Comparison of ENCODE assay signal across 24 cellular contexts in the genomic region with DNA sequence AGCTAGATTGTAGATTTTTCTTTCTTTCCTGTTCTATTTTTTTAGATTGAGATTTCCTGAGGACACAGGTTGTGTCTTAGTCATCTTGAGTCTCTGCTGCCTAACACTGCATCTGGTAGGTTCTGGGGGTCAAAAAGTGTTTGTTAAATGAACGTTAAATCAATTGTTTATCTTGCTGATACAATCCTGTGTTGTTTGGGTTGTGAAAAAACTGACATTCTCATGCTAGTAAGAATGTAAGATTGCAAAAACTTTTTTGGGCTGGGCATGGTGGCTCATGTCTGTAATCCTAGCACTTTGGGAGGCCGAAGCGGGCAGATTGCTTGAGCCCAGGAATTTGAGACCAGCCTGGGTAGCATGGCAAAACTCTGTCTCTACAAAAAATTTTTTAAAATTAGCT. TPM values are rescaled to one million over a fixed set of nuclear protein-coding genes. Genes with fewer than 3 reads are reported as not detected.
DNase-seq lines count a peak whose midpoint lies in the region; ATAC-seq, FAIRE-seq and TF ChIP-seq lines count a peak whose summit lies in the region.
"Had no signal": no experiment of that assay in that cellular context is flagged by ENCODE, and none has a peak within 500 bp of the region (broad histone marks: within the 10 kb centered on the region; RNA-seq: fewer than 3 reads in every experiment).

No MANE protein-coding gene starts in this region.

- H3K36me3 ChIP-seq in bronchial epithelial cell (ENCODE audit: control insufficient read depth, insufficient read depth, low read length): no peaks in the 10 kb centered on the region
- H3K36me3 ChIP-seq in suprapubic skin: peaks cover 17% of the 10 kb centered on the region
- peaks cover 0 to 4% of the 10 kb centered on the region in 2 donors for H3K36me3 ChIP-seq in kidney (ENCODE audit: control insufficient read depth in 1 of 2, insufficient read depth in 2 of 2, low read length in 2 of 2)

- TF ChIP-seq CTCF in RWPE1 (conservative IDR thresholded peaks at IDR 0.05; ENCODE audit: low read depth) (no peak), bronchial epithelial cell (IDR thresholded peaks at IDR 0.05; ENCODE audit: insufficient read depth, low read length, severe bottlenecking) (no peak), suprapubic skin (IDR thresholded peaks at IDR 0.05) (no peak), omental fat pad (IDR thresholded peaks at IDR 0.05) (no peak), kidney (IDR thresholded peaks at IDR 0.05; ENCODE audit: borderline replicate concordance, extremely low read depth, insufficient read depth) (no peak)

- intact Hi-C loops in kidney (cut with DNase I): no loop called here

- TF ChIP-seq POLR2A in suprapubic skin (IDR thresholded peaks at IDR 0.05): no peak

- no peak overlapping the region for H3K4me3 ChIP-seq in bronchial epithelial cell (ENCODE audit: low read depth, low read length)
- peak overlapping the region; percentile 43 for H3K4me3 ChIP-seq in suprapubic skin
- H3K4me3 ChIP-seq in kidney (ENCODE audit: low read length in 2 of 2): no peak overlapping the region
- H3K4me3 ChIP-seq: A549, MG63, Peyer's patch had no signal

- CTCF ChIA-PET in RWPE1 (lab: Yijun Ruan, JAX): interaction anchor here (0.5 to 0.7 kb wide), 2 partner anchors 61 to 245 kb away, joined by 3 read pairs; no protein-coding TSS in a partner anchor

- ATAC-seq in omental fat pad (ENCODE audit: low FRiP score): no peak
- ATAC-seq: A549, Right ventricle myocardium inferior had no signal

- H3K4me1 ChIP-seq in suprapubic skin (peaks cover 12% of the 10 kb centered on the region), kidney (ENCODE audit: control insufficient read depth in 1 of 2, insufficient read depth in 1 of 2, low read depth in 1 of 2, low read length in 2 of 2) (no peaks in the 10 kb centered on the region)
- H3K4me1 ChIP-seq: A549, Peyer's patch had no signal

- FAIRE-seq in bronchial epithelial cell (lab: Jason Lieb, UNC): no peak
- FAIRE-seq in kidney (lab: Jason Lieb, UNC): no peak
- FAIRE-seq in urothelium cell line (lab: Jason Lieb, UNC): no peak
- FAIRE-seq: A549, D721Med, GM18507, GM19239, H1 had no signal

- peak overlapping the region; percentile 51 for H3K27ac ChIP-seq in RWPE1
- no peak overlapping the region for H3K27ac ChIP-seq in suprapubic skin
- H3K27ac ChIP-seq in kidney (ENCODE audit: low read depth in 2 of 2, low read length in 2 of 2): no peak overlapping the region
- H3K27ac ChIP-seq: A549, Peyer's patch had no signal

- WGBS in suprapubic skin: 83% methylated on average over 3 of the region's 3 CpGs

- no peak for DNase-seq in RWPE1 (ENCODE audit: low spot score)
- peak; percentile 57 for DNase-seq in bronchial epithelial cell (ENCODE audit: low read depth)
- DNase-seq in fibroblast of gingiva (ENCODE audit: low read depth): peak; percentile 69
- no peak for DNase-seq in suprapubic skin (ENCODE audit: low spot score in 2 of 2)
- DNase-seq in omental fat pad (ENCODE audit: low spot score): no peak
- no peak for DNase-seq in kidney
- no peak for DNase-seq in urothelium cell line (ENCODE audit: low spot score)
- DNase-seq: DMS53, GDM1, Kasumi-1, MG63, NCI-H1417, NCI-H1694 treated with DMSO at 0.1 percent for 48 hours, NCI-H2081 treated with DMSO at 0.1 percent for 48 hours, NCI-H2171 treated with DMSO at 0.1 percent for 48 hours, NCI-H446, NCI-H526, Peyer's patch had no signal

- H3K9me3 ChIP-seq in suprapubic skin: no peaks in the 10 kb centered on the region
- no peaks in the 10 kb centered on the region for H3K9me3 ChIP-seq in kidney (ENCODE audit: control insufficient read depth in 1 of 2, low read length in 2 of 2)
- H3K9me3 ChIP-seq: A549, MG63, Peyer's patch had no signal

- POLR2A ChIA-PET in RWPE1 (lab: Yijun Ruan, JAX; ENCODE audit: low non-redundant PET): no interaction called here

- no peak for TF ChIP-seq EP300 in suprapubic skin (IDR thresholded peaks at IDR 0.05)

- no peak overlapping the region for H3K9ac ChIP-seq in kidney (ENCODE audit: low read length in 2 of 2)

- H3K27me3 ChIP-seq in bronchial epithelial cell (ENCODE audit: control insufficient read depth, insufficient read depth, low read length): no peaks in the 10 kb centered on the region
- no peaks in the 10 kb centered on the region for H3K27me3 ChIP-seq in suprapubic skin
- H3K27me3 ChIP-seq: MG63, Peyer's patch had no signal

RNA-seq across cellular contexts. Expression of gene CTSK, which starts 3.4 kb away (rescaled TPM):
- total RNA-seq in bronchial epithelial cell (2.4 and 3.1 TPM in 2 replicates), suprapubic skin (10 to 100 TPM; 46.3 to 98.0 (median 64.2) TPM), omental fat pad (10 to 100 TPM; 41.2 to 74.5 (median 59.6) TPM), kidney (16.8 TPM)
- polyA plus RNA-seq in kidney (ENCODE audit: insufficient read depth, low read depth, low replicate concordance): 11.6 TPM

RNA-seq across cellular contexts. Expression of gene CTSS, which starts 39.1 kb away (rescaled TPM):
- total RNA-seq in bronchial epithelial cell (0.53 and 5.4 TPM in 2 replicates), suprapubic skin (10 to 100 TPM in 3 of 4 donors, 1 to 10 TPM in 1; 6.7 to 21.7 (median 15.5) TPM), omental fat pad (100 to 1,000 TPM in 3 of 4 donors, 10 to 100 TPM in 1; 95.7 to 310 (median 139) TPM), kidney (109 TPM)
- polyA plus RNA-seq in kidney (ENCODE audit: insufficient read depth, low read depth, low replicate concordance): 5.3 TPM
- total RNA-seq: H1 had no signal
- polyA plus RNA-seq: H1 had no signal

Comparison
In these comparisons a context has a peak if more than half of its experiments do, and no peak if none do; other contexts are left out.
1. DNase-seq: peak in bronchial epithelial cell (single experiment) and fibroblast of gingiva (single experiment); none in RWPE1 (single experiment), suprapubic skin (0 of 2), omental fat pad (single experiment), kidney (single experiment) and urothelium cell line (single experiment).